Comparison of ENCODE assay signal across 8 cellular contexts in genomic region chr2:124804014-124804940, GRCh38.
DNase-seq lines count a peak whose midpoint lies in the region; ATAC-seq, FAIRE-seq and TF ChIP-seq lines count a peak whose summit lies in the region.

No MANE protein-coding gene starts in this region.

- no peaks in the 10 kb centered on the region for H3K4me1 ChIP-seq in H1 (replicated peaks in 1 of 4; ENCODE audit: control insufficient read depth in 3 of 4, insufficient read depth in 4 of 4, low read length in 3 of 4)

- no peaks in the 10 kb centered on the region for H3K36me3 Mint-ChIP-seq in natural killer cell
- H3K36me3 Mint-ChIP-seq in natural killer cell treated with Interleukin-12 subunit alpha and Interleukin-12 subunit beta and Interleukin-15 and Interleukin-18, amount 100 ng/mL, for 72 hours: no peaks in the 10 kb centered on the region

- POLR2A ChIA-PET in H1 (lab: Charles Lee; ENCODE audit: partially characterized antibody): no interaction called here

- TF ChIP-seq RAD21 in H1 (IDR thresholded peaks at IDR 0.05 in 1 of 2, conservative IDR thresholded peaks at IDR 0.05 in 1 of 2; ENCODE audit: low read depth in 2 of 2, low read length in 2 of 2): peak; percentile 66 to 67
- TF ChIP-seq RAD21 in neural cell (conservative IDR thresholded peaks at IDR 0.05): no peak

- no peak overlapping the region for H2BK5ac ChIP-seq in H1 (ENCODE audit: low read depth, low read length)

- FAIRE-seq in H1 (lab: Jason Lieb, UNC): peak; percentile 88

- TF ChIP-seq POLR2A in H1 (IDR thresholded peaks at IDR 0.05; ENCODE audit: control extremely low read depth in 1 of 2, low read depth in 2 of 2, low read length in 2 of 2): no peak

- no peak overlapping the region for H2BK20ac ChIP-seq in H1 (ENCODE audit: low read length)

- no peak overlapping the region for H2BK15ac ChIP-seq in H1 (ENCODE audit: low read length)

- intact Hi-C loops in natural killer cell (cut with micrococcal nuclease): no loop called here

- H4K91ac ChIP-seq in H1 (replicated peaks; ENCODE audit: insufficient read length, low read length): no peak overlapping the region

- no peak overlapping the region for H3K27ac Mint-ChIP-seq in natural killer cell
- H3K27ac Mint-ChIP-seq in natural killer cell treated with Interleukin-12 subunit alpha and Interleukin-12 subunit beta and Interleukin-15 and Interleukin-18, amount 100 ng/mL, for 72 hours: no peak overlapping the region

- H3K14ac ChIP-seq in H1 (ENCODE audit: insufficient read length): no peak overlapping the region

- TF ChIP-seq EP300 in H1 (IDR thresholded peaks at IDR 0.05; ENCODE audit: borderline replicate concordance in 1 of 2, low read depth in 2 of 2, low read length in 2 of 2) (no peak), neural cell (conservative IDR thresholded peaks at IDR 0.05; ENCODE audit: poor library complexity, severe bottlenecking) (no peak)

- no peak overlapping the region for H3K4ac ChIP-seq in H1 (replicated peaks; ENCODE audit: insufficient read length, low read depth, low read length)

- H2AFZ ChIP-seq in H1 (ENCODE audit: low read length) (peak overlapping the region; percentile 91), neural cell (ENCODE audit: low read depth, low read length) (no peak overlapping the region)

- no peaks in the 10 kb centered on the region for H3K27me3 Mint-ChIP-seq in natural killer cell (ENCODE audit: low read depth in 2 of 2)
- no peaks in the 10 kb centered on the region for H3K27me3 Mint-ChIP-seq in natural killer cell treated with Interleukin-12 subunit alpha and Interleukin-12 subunit beta and Interleukin-15 and Interleukin-18, amount 100 ng/mL, for 72 hours

- no peak overlapping the region for H4K8ac ChIP-seq in H1 (ENCODE audit: extremely low read depth, insufficient read depth, low read length)

- no peak overlapping the region for H2BK120ac ChIP-seq in H1 (replicated peaks; ENCODE audit: low read depth, low read length)

- H3K4me3 ChIP-seq in H1 (ENCODE audit: extremely low read depth in 1 of 4, insufficient read depth in 2 of 4, low read depth in 3 of 4, low read length in 4 of 4) (no peak overlapping the region), neural cell (ENCODE audit: low read length) (no peak overlapping the region)

- H3K79me1 ChIP-seq in H1 (ENCODE audit: low read depth, low read length): no peaks in the 10 kb centered on the region

- H3K9me3 Mint-ChIP-seq in natural killer cell: peaks cover 0 to 5% of the 10 kb centered on the region in 2 donors
- H3K9me3 Mint-ChIP-seq in natural killer cell treated with Interleukin-12 subunit alpha and Interleukin-12 subunit beta and Interleukin-15 and Interleukin-18, amount 100 ng/mL, for 72 hours: peaks cover 4% of the 10 kb centered on the region

- H3F3A ChIP-seq in neural cell (ENCODE audit: insufficient read depth, low read length, poor library complexity, severe bottlenecking): no peaks in the 10 kb centered on the region

- H3K27ac ChIP-seq in H1 (ENCODE audit: low read depth, low read length): no peak overlapping the region; the same call in 1 of the 2 replicates
- H3K27ac ChIP-seq in neural cell (ENCODE audit: low read length): no peak overlapping the region

- no peaks in the 10 kb centered on the region for H3K79me2 ChIP-seq in H1 (ENCODE audit: control insufficient read depth in 1 of 2, insufficient read depth in 2 of 2, low read length in 2 of 2)
- no peaks in the 10 kb centered on the region for H3K79me2 ChIP-seq in neural cell (replicated peaks; ENCODE audit: insufficient read depth, low read length)

- no peak overlapping the region for H3K56ac ChIP-seq in H1 (replicated peaks; ENCODE audit: insufficient read length, low read depth, low read length)

- H3K4me1 Mint-ChIP-seq in natural killer cell: no peaks in the 10 kb centered on the region
- no peaks in the 10 kb centered on the region for H3K4me1 Mint-ChIP-seq in natural killer cell treated with Interleukin-12 subunit alpha and Interleukin-12 subunit beta and Interleukin-15 and Interleukin-18, amount 100 ng/mL, for 72 hours (ENCODE audit: low read depth in 2 of 2)

- no peak overlapping the region for H2BK12ac ChIP-seq in H1 (ENCODE audit: low read depth, low read length)

- H3K23me2 ChIP-seq in H1 (ENCODE audit: low read depth, low read length): no peaks in the 10 kb centered on the region

- H3K27me3 ChIP-seq in H1 (replicated peaks in 1 of 4; ENCODE audit: control insufficient read depth in 3 of 4, extremely low read depth in 1 of 4, insufficient read depth in 3 of 4, low read length in 3 of 4): no peaks in the 10 kb centered on the region
- H3K27me3 ChIP-seq in neural cell (ENCODE audit: insufficient read depth, low read depth, low read length): no peaks in the 10 kb centered on the region

- no peaks in the 10 kb centered on the region for H3K36me3 ChIP-seq in H1 (ENCODE audit: control insufficient read depth in 2 of 4, insufficient read depth in 4 of 4, low read length in 3 of 4)
- H3K36me3 ChIP-seq in neural cell (ENCODE audit: insufficient read depth, low read length): no peaks in the 10 kb centered on the region

- no peak overlapping the region for H3K23ac ChIP-seq in H1 (ENCODE audit: insufficient read length)

- no peak overlapping the region for H3K9ac ChIP-seq in H1 (replicated peaks in 1 of 4; ENCODE audit: extremely low read depth in 1 of 4, low read depth in 3 of 4, low read length in 3 of 4)
- no peak overlapping the region for H3K9ac ChIP-seq in neural cell (ENCODE audit: low read length)

- H3K4me2 ChIP-seq in H1 (ENCODE audit: insufficient read depth in 1 of 2, low read depth in 2 of 2, low read length in 2 of 2) (no peak overlapping the region), neural cell (ENCODE audit: low read length) (no peak overlapping the region)

- no peak overlapping the region for H3K18ac ChIP-seq in H1 (ENCODE audit: extremely low read depth, low read length)

- H4K20me1 ChIP-seq in H1 (replicated peaks in 1 of 2; ENCODE audit: control insufficient read depth in 1 of 2, insufficient read depth in 2 of 2, low read length in 2 of 2) (no peaks in the 10 kb centered on the region), neural cell (ENCODE audit: insufficient read depth) (no peaks in the 10 kb centered on the region)

- H3K9me3 ChIP-seq in H1 (ENCODE audit: insufficient read depth in 2 of 2, low read depth in 1 of 2, low read length in 1 of 2) (no peaks in the 10 kb centered on the region), neural cell (ENCODE audit: low read length) (no peaks in the 10 kb centered on the region)

- no peak for DNase-seq in natural killer cell
- no peak for DNase-seq in natural killer cell treated with Interleukin-12 subunit alpha and Interleukin-12 subunit beta and Interleukin-15 and Interleukin-18, amount 100 ng/mL, for 72 hours (ENCODE audit: low spot score)
- peak; percentile 54 for DNase-seq in NCI-H460 (ENCODE audit: extremely low read depth, low read depth)
- DNase-seq in H1 (ENCODE audit: low read depth in 1 of 2, low spot score in 2 of 2): no peak
- DNase-seq in stimulated activated CD4-positive, alpha-beta T cell treated with anti-CD3 and anti-CD28 coated beads, Interleukin-1b, Interleukin-23, amount 100 ng/mL, for 48 hours: no peak

- H2AK5ac ChIP-seq in H1 (ENCODE audit: low read depth, low read length): no peak overlapping the region

- CTCF ChIA-PET in H1 (lab: Charles Lee; ENCODE audit: partially characterized antibody): interaction anchor here (0.6 to 1.2 kb wide), 6 partner anchors 12 to 606 kb away, joined by 3 to 4 read pairs (median 3); no protein-coding TSS in a partner anchor

- H3K4me3 Mint-ChIP-seq in natural killer cell: no peak overlapping the region
- no peak overlapping the region for H3K4me3 Mint-ChIP-seq in natural killer cell treated with Interleukin-12 subunit alpha and Interleukin-12 subunit beta and Interleukin-15 and Interleukin-18, amount 100 ng/mL, for 72 hours

- TF ChIP-seq CTCF in natural killer cell (IDR thresholded peaks at IDR 0.05) (peak; percentile 21), H1 (IDR thresholded peaks at IDR 0.05; ENCODE audit: control extremely low read depth in 1 of 3, insufficient read depth in 1 of 3, low read depth in 1 of 3, low read length in 3 of 3) (peak in 2 of 3 experiments; percentile 46 to 83; a peak in 3 of 4 replicates), neural cell (IDR thresholded peaks at IDR 0.05; ENCODE audit: poor library complexity, severe bottlenecking) (peak; percentile 47)

- no peak for ATAC-seq in natural killer cell
- ATAC-seq in natural killer cell treated with Interleukin-12 subunit alpha and Interleukin-12 subunit beta and Interleukin-15 and Interleukin-18, amount 100 ng/mL, for 72 hours: no peak
- peak; percentile 75 for ATAC-seq in HG02678 (IDR thresholded peaks at IDR 0.05; ENCODE audit: unreplicated experiment)
- ATAC-seq in HG02571 (IDR thresholded peaks at IDR 0.05; ENCODE audit: unreplicated experiment): no peak

- H4K5ac ChIP-seq in H1 (ENCODE audit: insufficient read length, low read depth, low read length): no peak overlapping the region

- H3K9me2 ChIP-seq in neural cell (ENCODE audit: insufficient read depth, low read length): no peaks in the 10 kb centered on the region

- 66% methylated on average over 5 of the region's 5 CpGs; no CpG with 5 or more reads in 1 of the 2 experiments for WGBS in H1 (ENCODE audit: extremely low coverage in 1 of 2, insufficient coverage in 1 of 2, insufficient read length in 1 of 2, insufficient replicate concordance in 2 of 2, low coverage in 1 of 2, low lambda C conversion rate in 2 of 2, missing lambda C conversion rate in 1 of 2), 2 experiments

TF ChIP-seq in H1, 55 proteins besides CTCF, POLR2A, EP300 and RAD21 (continues in another document):
- TF ChIP-seq RFX5 (IDR thresholded peaks at IDR 0.05; ENCODE audit: borderline replicate concordance, low read depth, low read length) (no peak), BCL11A (IDR thresholded peaks at IDR 0.05; ENCODE audit: low read depth in 2 of 2, low read length in 2 of 2) (no peak), CHD1 (IDR thresholded peaks at IDR 0.05; ENCODE audit: low read depth, low read length) (no peak), CBX5 (IDR thresholded peaks at IDR 0.05; ENCODE audit: low read depth, low read length) (no peak), GABPA (IDR thresholded peaks at IDR 0.05; ENCODE audit: borderline replicate concordance, insufficient read depth, low read length) (no peak), EGR1 (IDR thresholded peaks at IDR 0.05; ENCODE audit: borderline replicate concordance, low read depth, low read length) (no peak), EZH2 (IDR thresholded peaks at IDR 0.05; ENCODE audit: low read depth, low read length, severe bottlenecking) (no peak)

TF ChIP-seq in neural cell, 6 proteins besides CTCF, POLR2A, EP300 and RAD21 (continues in another document):
- TF ChIP-seq SMC3 (conservative IDR thresholded peaks at IDR 0.05; ENCODE audit: poor library complexity) (peak; percentile 30), TAF1 (IDR thresholded peaks at IDR 0.05; ENCODE audit: low read depth) (no peak)
